Comparison of ENCODE assay signal across 22 cellular contexts in the genomic region with DNA sequence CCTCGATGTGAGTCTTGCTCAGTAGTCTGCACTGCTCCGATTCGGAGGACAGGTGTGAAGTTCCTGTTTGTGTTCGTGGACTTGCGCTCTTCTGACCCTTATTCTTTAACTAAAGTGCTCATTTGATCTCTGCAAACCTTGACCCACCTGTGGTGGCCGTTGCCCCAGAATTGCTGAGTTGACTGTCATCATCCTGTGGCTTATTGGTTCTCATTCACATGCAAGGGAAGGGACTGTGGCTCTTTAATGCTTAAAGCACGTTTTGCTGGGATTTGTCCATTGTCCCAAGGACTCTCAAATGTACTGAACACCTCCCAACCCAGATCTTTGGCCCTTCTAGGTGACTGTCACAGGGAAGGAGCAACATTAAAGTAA.
"Had no signal": no experiment of that assay in that cellular context is flagged by ENCODE, and none has a peak within 500 bp of the region (broad histone marks: within the 10 kb centered on the region; RNA-seq: fewer than 3 reads in every experiment).

No MANE protein-coding gene starts in this region.

- ATAC-seq: body of pancreas, foreskin keratinocyte, lower lobe of right lung, mucosa of descending colon had no signal

- H3K27ac ChIP-seq: body of pancreas, cardiac muscle cell, foreskin keratinocyte, lower lobe of right lung, suprapubic skin, upper lobe of left lung had no signal

- FAIRE-seq: endometrium, keratinocyte had no signal

- H3K4me3 Mint-ChIP-seq: activated naive CD4-positive, alpha-beta T cell treated with anti-CD3 and anti-CD28 coated beads for 36 hours; naive B cell; stimulated activated naive CD8-positive, alpha-beta T cell treated with anti-CD3 and anti-CD28 coated beads, Interleukin-15, Interleukin-2, amounts not matched to agents 100 ng/mL and 50 ng/mL, for 24 hours; T-helper 1 cell treated with Interleukin-12 subunit alpha and Interleukin-12 subunit beta and Interleukin-4 antibody, amounts not matched to agents 30 μg/mL and 1 μg/mL, for 36 hours had no signal

- H3K4me1 Mint-ChIP-seq: naive B cell had no signal

- H3K9me3 ChIP-seq: body of pancreas, lower lobe of right lung, mucosa of descending colon, suprapubic skin, upper lobe of left lung had no signal

- H3K27ac Mint-ChIP-seq: activated naive CD4-positive, alpha-beta T cell treated with anti-CD3 and anti-CD28 coated beads for 36 hours; naive B cell; stimulated activated naive CD8-positive, alpha-beta T cell treated with anti-CD3 and anti-CD28 coated beads, Interleukin-15, Interleukin-2, amounts not matched to agents 100 ng/mL and 50 ng/mL, for 24 hours; T-helper 1 cell treated with Interleukin-12 subunit alpha and Interleukin-12 subunit beta and Interleukin-4 antibody, amounts not matched to agents 30 μg/mL and 1 μg/mL, for 36 hours had no signal

- H3K27me3 ChIP-seq: body of pancreas, cardiac muscle cell, foreskin keratinocyte, suprapubic skin, upper lobe of left lung had no signal

- DNase-seq: activated CD4-positive, alpha-beta T cell treated with anti-CD3 and anti-CD28 coated beads for 4 hours; activated CD4-positive, alpha-beta T cell treated with anti-CD3 and anti-CD28 coated beads, Interleukin-2, amount 50 U/mL, for 48 hours; activated CD4-positive, CD25-positive, alpha-beta regulatory T cell; activated effector memory CD4-positive, alpha-beta T cell treated with Interleukin-2 at 50 U/mL for 16 hours; activated naive CD4-positive, alpha-beta T cell treated with anti-CD3 and anti-CD28 coated beads for 36 hours; activated T-cell treated with anti-CD3 and anti-CD28 coated beads, Interleukin-2, amount 50 U/mL, for 48 hours; amygdala; body of pancreas; foreskin keratinocyte; mesendoderm; mucosa of descending colon; naive B cell; stimulated activated CD4-positive, alpha-beta T cell treated with anti-CD3 and anti-CD28 coated beads, Interleukin-12 subunit alpha, Interleukin-12 subunit beta, amount 100 ng/mL, for 4 hours; stimulated activated CD4-positive, alpha-beta T cell treated with anti-CD3 and anti-CD28 coated beads, Interleukin-4, amount 100 ng/mL, for 4 hours; upper lobe of left lung had no signal

- H3K9me3 Mint-ChIP-seq: activated naive CD4-positive, alpha-beta T cell treated with anti-CD3 and anti-CD28 coated beads for 36 hours; naive B cell; stimulated activated naive CD8-positive, alpha-beta T cell treated with anti-CD3 and anti-CD28 coated beads, Interleukin-15, Interleukin-2, amounts not matched to agents 100 ng/mL and 50 ng/mL, for 24 hours; T-helper 1 cell treated with Interleukin-12 subunit alpha and Interleukin-12 subunit beta and Interleukin-4 antibody, amounts not matched to agents 30 μg/mL and 1 μg/mL, for 36 hours had no signal

- H3K4me1 ChIP-seq: foreskin keratinocyte had no signal

- H3K36me3 Mint-ChIP-seq: naive B cell had no signal

- H3K36me3 ChIP-seq: cardiac muscle cell, lower lobe of right lung, suprapubic skin had no signal

- H3K4me3 ChIP-seq: body of pancreas, cardiac muscle cell, lower lobe of right lung, mucosa of descending colon, suprapubic skin, upper lobe of left lung had no signal

- H3K27me3 Mint-ChIP-seq: stimulated activated naive CD8-positive, alpha-beta T cell treated with anti-CD3 and anti-CD28 coated beads, Interleukin-15, Interleukin-2, amounts not matched to agents 100 ng/mL and 50 ng/mL, for 24 hours had no signal
